ENCODE assay signal across 8 cellular contexts in genomic region chr1:28087614-28088167, GRCh38. TPM values are rescaled to one million over a fixed set of nuclear protein-coding genes. Genes with fewer than 3 reads are reported as not detected.
DNase-seq lines count a peak whose midpoint lies in the region; ATAC-seq and TF ChIP-seq lines count a peak whose summit lies in the region.

No MANE protein-coding gene starts in this region.

- TF ChIP-seq CTCF in DND-41 (IDR thresholded peaks at IDR 0.05; ENCODE audit: borderline replicate concordance, extremely low read depth, low read length, poor library complexity, severe bottlenecking): peak; percentile 20
- TF ChIP-seq CTCF in PC-3 (conservative IDR thresholded peaks at IDR 0.05; ENCODE audit: low read depth, low read length): peak; percentile 30; the same call in 1 of the 2 replicates
- TF ChIP-seq CTCF in mammary epithelial cell (conservative IDR thresholded peaks at IDR 0.05 in 1 of 2, IDR thresholded peaks at IDR 0.05 in 1 of 2; ENCODE audit: extremely low read depth in 1 of 2, insufficient read depth in 1 of 2, low read depth in 1 of 2, low read length in 2 of 2): peak in 1 of 2 donors; percentile 49
- TF ChIP-seq CTCF in liver (IDR thresholded peaks at IDR 0.05; ENCODE audit: low read depth, low read length, missing input control): no peak

- H3F3A ChIP-seq in PC-3 (ENCODE audit: low read length, unreplicated experiment): peaks cover 3% of the 10 kb centered on the region

- H3K27me3 ChIP-seq in DND-41 (ENCODE audit: insufficient read depth, low read length, poor library complexity): no peaks in the 10 kb centered on the region
- H3K27me3 ChIP-seq in PC-3 (ENCODE audit: low read length): no peaks in the 10 kb centered on the region
- no peaks in the 10 kb centered on the region for H3K27me3 ChIP-seq in mammary epithelial cell (ENCODE audit: insufficient read depth, low read length)
- no peaks in the 10 kb centered on the region for H3K27me3 ChIP-seq in liver (ENCODE audit: control insufficient read depth in 4 of 4, insufficient read depth in 4 of 4, low read length in 3 of 4)
- H3K27me3 ChIP-seq in thymus (ENCODE audit: control insufficient read depth, insufficient read depth): no peaks in the 10 kb centered on the region

- POLR2A ChIA-PET in PC-3 (lab: Charles Lee; ENCODE audit: unreplicated experiment): interaction anchor here (0.6 to 0.8 kb wide), 3 partner anchors 9 to 620 kb away, joined by 3 read pairs; no protein-coding TSS in a partner anchor

- dilution Hi-C loops in mammary epithelial cell (cut with HindIII; ENCODE audit: low sequenced_read_pairs): no loop called here

- TF ChIP-seq RAD21 in liver (IDR thresholded peaks at IDR 0.05): peak in 1 of 2 donors; percentile 21

- H3K9me3 ChIP-seq in DND-41 (ENCODE audit: insufficient read depth, low read length, severe bottlenecking) (no peaks in the 10 kb centered on the region), PC-3 (ENCODE audit: low read length) (no peaks in the 10 kb centered on the region), mammary epithelial cell (replicated peaks; ENCODE audit: insufficient read depth, low read length) (no peaks in the 10 kb centered on the region), liver (ENCODE audit: control insufficient read depth in 4 of 4, low read length in 3 of 4) (no peaks in the 10 kb centered on the region), thymus (ENCODE audit: control insufficient read depth) (no peaks in the 10 kb centered on the region)

- H3K79me2 ChIP-seq in DND-41 (ENCODE audit: insufficient read depth, low read length) (peaks cover 55% of the 10 kb centered on the region), PC-3 (ENCODE audit: low read length) (peaks cover 55% of the 10 kb centered on the region), mammary epithelial cell (ENCODE audit: insufficient read depth, low read length) (peaks cover 56% of the 10 kb centered on the region)

- H3K27ac ChIP-seq in DND-41 (ENCODE audit: low read length): peak overlapping the region; percentile 92
- peak overlapping the region; percentile 75 for H3K27ac ChIP-seq in PC-3 (ENCODE audit: low read length)
- H3K27ac ChIP-seq in mammary epithelial cell (ENCODE audit: insufficient read depth, low read depth, low read length): peak overlapping the region; percentile 85
- peak overlapping the region; percentile 89 to 95 for H3K27ac ChIP-seq in liver (ENCODE audit: low read depth in 1 of 2, low read length in 2 of 2)
- H3K27ac ChIP-seq in thymus (ENCODE audit: low read depth): peak overlapping the region; percentile 94

- in situ Hi-C loops in mammary epithelial cell (cut with MboI; ENCODE audit: low sequenced_read_pairs in 2 of 2): no loop called here

- intact Hi-C loops in PC-3 (cut with micrococcal nuclease) (loop anchor here (5.0 kb wide), 2 partner anchors 50 to 230 kb away; no protein-coding TSS in a partner anchor), mammary epithelial cell (cut with micrococcal nuclease) (loop anchor here (1.0 to 2.0 kb wide), 2 partner anchors 49 to 229 kb away; no protein-coding TSS in a partner anchor)

- H3K36me3 ChIP-seq in DND-41 (ENCODE audit: insufficient read depth, low read length) (no peaks in the 10 kb centered on the region), PC-3 (ENCODE audit: low read depth, low read length) (no peaks in the 10 kb centered on the region), mammary epithelial cell (ENCODE audit: insufficient read depth, low read length) (no peaks in the 10 kb centered on the region), liver (ENCODE audit: control insufficient read depth in 4 of 4, insufficient read depth in 3 of 4, low read depth in 1 of 4, low read length in 3 of 4) (no peaks in the 10 kb centered on the region), thymus (ENCODE audit: control insufficient read depth, insufficient read depth) (no peaks in the 10 kb centered on the region)

- H3K4me2 ChIP-seq in DND-41 (ENCODE audit: insufficient read depth, low read length) (peak overlapping the region; percentile 86), PC-3 (ENCODE audit: low read length) (peak overlapping the region; percentile 90), mammary epithelial cell (ENCODE audit: insufficient read depth, low read depth, low read length) (peak overlapping the region; percentile 87)

- ATAC-seq in DND-41 (ENCODE audit: insufficient read depth, low read depth) (peak; percentile 3; the same call in 2 of the 3 replicates), GM21576 (IDR thresholded peaks at IDR 0.05; ENCODE audit: unreplicated experiment) (peak; percentile 3), PC-3 (peak; percentile 12)

- H3K9me2 ChIP-seq in PC-3 (replicated peaks; ENCODE audit: low read length): no peaks in the 10 kb centered on the region

- peak overlapping the region; percentile 85 for H2AFZ ChIP-seq in DND-41 (ENCODE audit: low read depth, low read length)
- H2AFZ ChIP-seq in PC-3 (ENCODE audit: low read length): peak overlapping the region; percentile 69
- peak overlapping the region; percentile 98 for H2AFZ ChIP-seq in mammary epithelial cell (ENCODE audit: low read depth, low read length)

- H3K4me3 ChIP-seq in DND-41 (ENCODE audit: low read depth in 1 of 2, low read length in 2 of 2) (peak overlapping the region; percentile 82 to 91), PC-3 (ENCODE audit: low read length) (peak overlapping the region; percentile 82), mammary epithelial cell (replicated peaks in 1 of 3; ENCODE audit: insufficient read depth in 1 of 3, low read depth in 2 of 3, low read length in 3 of 3) (peak overlapping the region; percentile 74 to 85 (median 75)), liver (ENCODE audit: low read depth in 1 of 3, low read length in 3 of 3) (peak overlapping the region; percentile 72 to 100 (median 100)), thymus (ENCODE audit: low read length) (peak overlapping the region; percentile 76)

- BruUV-seq in PC-3 (replicated peaks; lab: Mats Ljungman, UMichigan) (no TSS peak), mammary epithelial cell (replicated peaks; lab: Mats Ljungman, UMichigan) (no TSS peak)

- 1% methylated on average over 11 of the region's 16 CpGs for WGBS in mammary epithelial cell (ENCODE audit: low coverage, missing lambda C conversion rate)
- WGBS in liver: 4% methylated on average over 16 of the region's 16 CpGs
- 7% methylated on average over 16 of the region's 16 CpGs for whole genome bisulfite sequencing in thymus

- DNase-seq in DND-41 (peak; percentile 24), PC-3 (no peak), mammary epithelial cell (peak; percentile 36), HuH-7.5 (ENCODE audit: low spot score) (no peak), retina (no peak)

- H4K20me1 ChIP-seq in DND-41 (ENCODE audit: insufficient read depth, low read length) (peaks cover 3% of the 10 kb centered on the region; the same call in 1 of the 2 replicates), PC-3 (ENCODE audit: low read length) (no peaks in the 10 kb centered on the region), mammary epithelial cell (ENCODE audit: insufficient read depth, low read length) (no peaks in the 10 kb centered on the region)

- H3K9ac ChIP-seq in DND-41 (ENCODE audit: low read depth, low read length) (peak overlapping the region; percentile 72), PC-3 (ENCODE audit: low read length) (peak overlapping the region; percentile 87), mammary epithelial cell (ENCODE audit: insufficient read depth, low read length) (peak overlapping the region; percentile 96), liver (ENCODE audit: low read depth in 1 of 2, low read length in 2 of 2) (peak overlapping the region; percentile 90 to 94)

- H3K4me1 ChIP-seq in DND-41 (ENCODE audit: insufficient read depth, low read length): peaks cover 37% of the 10 kb centered on the region
- H3K4me1 ChIP-seq in PC-3 (ENCODE audit: insufficient read depth, low read length): peaks cover 22% of the 10 kb centered on the region
- peaks cover 11% of the 10 kb centered on the region for H3K4me1 ChIP-seq in mammary epithelial cell (ENCODE audit: insufficient read depth, low read length)
- H3K4me1 ChIP-seq in liver (ENCODE audit: control insufficient read depth in 4 of 4, insufficient read depth in 4 of 4, low read length in 3 of 4): peaks cover 9 to 30% (median 21%) of the 10 kb centered on the region in 4 donors
- peaks cover 3% of the 10 kb centered on the region for H3K4me1 ChIP-seq in thymus (ENCODE audit: control insufficient read depth, insufficient read depth, low read length)

- CTCF ChIA-PET in PC-3 (lab: Charles Lee) (interaction anchor here (1.0 kb wide), 1 partner anchor 51 kb away, joined by 3 read pairs; no protein-coding TSS in a partner anchor), mammary epithelial cell (lab: Charles Lee; ENCODE audit: low non-redundant PET) (no interaction called here)

TF ChIP-seq in liver, 16 proteins besides CTCF, POLR2A, EP300 and RAD21 (continues in another document):
- TF ChIP-seq RXRA (IDR thresholded peaks at IDR 0.05) (no peak), FOXA1 (IDR thresholded peaks at IDR 0.05) (no peak), YY1 (IDR thresholded peaks at IDR 0.05) (no peak), EGR1 (IDR thresholded peaks at IDR 0.05; ENCODE audit: low read depth in 2 of 2) (no peak), ZBTB33 (IDR thresholded peaks at IDR 0.05) (no peak)

RNA-seq across cellular contexts. Expression of gene EYA3, which starts 0.7 kb away (rescaled TPM):
- total RNA-seq in PC-3 (2014; rRNA removed) (17.1 and 17.3 TPM in 2 replicates), mammary epithelial cell (10 to 100 TPM; 12.3 to 21.9 TPM), liver (10 to 100 TPM in 1 of 2 donors, 1 to 10 TPM in 1; 8.0 to 12.6 TPM)
- polyA plus RNA-seq in mammary epithelial cell (13.5 TPM), liver (1 to 10 TPM; 3.6 to 4.1 TPM), thymus (6.3 TPM)
- 28.6 TPM for polyA minus RNA-seq in mammary epithelial cell

Comparison
In these comparisons a context has a peak if more than half of its experiments do, and no peak if none do; other contexts are left out.
1. DNase-seq: peak in DND-41 (single experiment) and mammary epithelial cell (single experiment); none in PC-3 (single experiment), HuH-7.5 (single experiment) and retina (single experiment).
2. Peak in every context shown above with its lines, with median percentiles within 50 percentile points of each other: ATAC-seq, H2AFZ ChIP-seq, H3K27ac ChIP-seq, H3K4me2 ChIP-seq, H3K4me3 ChIP-seq and H3K9ac ChIP-seq.